ENCODE assay signal across 1 cellular context in genomic region chr10:132043861-132044695, GRCh38.
TF ChIP-seq lines count a peak whose summit lies in the region.

No MANE protein-coding gene starts in this region.

TF ChIP-seq in GM23338, 12 proteins besides CTCF, POLR2A, EP300 and RAD21 (continued from another document):
- TF ChIP-seq ZNF462 (CRISPR knock-in tag; IDR thresholded peaks at IDR 0.05) (no peak), NANOG (IDR thresholded peaks at IDR 0.05; ENCODE audit: borderline replicate concordance) (no peak), ETS1 (IDR thresholded peaks at IDR 0.05) (no peak)
